21 cellular contexts compared by ENCODE assay signal in the genomic region with DNA sequence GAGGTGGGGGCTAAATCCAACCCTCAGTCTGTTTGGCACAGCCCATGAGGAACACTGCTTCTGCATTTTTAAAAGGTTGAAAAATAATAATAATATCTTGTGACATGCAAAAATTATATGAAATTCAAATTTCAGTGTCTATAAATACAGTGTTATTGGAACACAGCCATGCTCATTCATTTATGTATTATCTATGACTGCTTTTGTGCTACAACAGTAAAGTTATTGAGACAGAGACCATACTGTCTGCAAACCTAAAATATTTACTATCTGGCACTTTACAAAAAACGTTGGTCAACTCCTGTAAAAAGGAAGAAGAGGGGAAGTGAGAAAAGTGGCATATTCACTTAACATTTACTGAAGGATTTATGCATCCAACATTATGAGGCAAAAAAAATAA.
"Had no signal": no experiment of that assay in that cellular context is flagged by ENCODE, and none has a peak within 500 bp of the region (broad histone marks: within the 10 kb centered on the region; RNA-seq: fewer than 3 reads in every experiment).

No MANE protein-coding gene starts in this region.

- H3K9me3 Mint-ChIP-seq: activated CD4-positive, alpha-beta T cell treated with anti-CD3 and anti-CD28 coated beads, Interleukin-2, amount 10 ng/mL, durations not matched to agents 7 days and 5 days; activated naive CD4-positive, alpha-beta T cell treated with anti-CD3 and anti-CD28 coated beads, Interleukin-2, amount 50 U/mL, for 24 hours; activated T-cell treated with anti-CD3 and anti-CD28 coated beads, Interleukin-2, amount 50 U/mL, for 4 hours; T-helper 1 cell treated with Interleukin-12 subunit alpha and Interleukin-12 subunit beta and Interleukin-4 antibody, amounts not matched to agents 30 μg/mL and 1 μg/mL, for 36 hours had no signal

- FAIRE-seq: bronchial epithelial cell, endothelial cell of umbilical vein, islet of Langerhans had no signal

- DNase-seq: activated CD4-positive, alpha-beta T cell treated with anti-CD3 and anti-CD28 coated beads, Interleukin-2, amount 10 ng/mL, durations not matched to agents 7 days and 5 days; activated CD8-positive, alpha-beta memory T cell treated with anti-CD3 and anti-CD28 coated beads, Interleukin-2, amount 50 U/mL, for 4 hours; activated effector memory CD4-positive, alpha-beta T cell treated with anti-CD3 and anti-CD28 coated beads, Interleukin-2, amount 50 U/mL, for 16 hours; activated T-cell treated with anti-CD3 and anti-CD28 coated beads, Interleukin-2, amount 50 U/mL, for 4 hours; cerebellar nuclear complex; effector CD8-positive, alpha-beta T cell; left cardiac atrium; right cardiac atrium; stimulated activated CD4-positive, alpha-beta T cell treated with anti-CD3 and anti-CD28 coated beads, Interleukin-4, amount 100 ng/mL, for 1 hour; stomach; trophoblast cell had no signal

- H3K4me3 Mint-ChIP-seq: activated CD4-positive, alpha-beta T cell treated with anti-CD3 and anti-CD28 coated beads, Interleukin-2, amount 10 ng/mL, durations not matched to agents 7 days and 5 days; activated naive CD4-positive, alpha-beta T cell treated with anti-CD3 and anti-CD28 coated beads, Interleukin-2, amount 50 U/mL, for 24 hours; activated T-cell treated with anti-CD3 and anti-CD28 coated beads, Interleukin-2, amount 50 U/mL, for 4 hours; T-helper 1 cell treated with Interleukin-12 subunit alpha and Interleukin-12 subunit beta and Interleukin-4 antibody, amounts not matched to agents 30 μg/mL and 1 μg/mL, for 36 hours had no signal

- H3K27me3 Mint-ChIP-seq: activated naive CD4-positive, alpha-beta T cell treated with anti-CD3 and anti-CD28 coated beads, Interleukin-2, amount 50 U/mL, for 24 hours had no signal

- H3K27ac ChIP-seq: ascending aorta, esophagus muscularis mucosa, hepatocyte, stomach had no signal

- H3K9me3 ChIP-seq: ascending aorta, esophagus muscularis mucosa, stomach had no signal

- ATAC-seq: activated CD4-positive, CD25-positive, alpha-beta regulatory T cell treated with anti-CD3 and anti-CD28 coated beads, Interleukin-2, amount 50 U/mL, for 24 hours; activated T-cell treated with anti-CD3 and anti-CD28 coated beads, Interleukin-2, amount 50 U/mL, for 4 hours; left cardiac atrium; right cardiac atrium had no signal

- H3K27me3 ChIP-seq: ascending aorta, esophagus muscularis mucosa, hepatocyte, stomach had no signal

- H3K36me3 ChIP-seq: ascending aorta, esophagus muscularis mucosa, stomach had no signal

- H3K27ac Mint-ChIP-seq: activated CD4-positive, alpha-beta T cell treated with anti-CD3 and anti-CD28 coated beads, Interleukin-2, amount 10 ng/mL, durations not matched to agents 7 days and 5 days; progenitor cell of endocrine pancreas; T-helper 1 cell treated with Interleukin-12 subunit alpha and Interleukin-12 subunit beta and Interleukin-4 antibody, amounts not matched to agents 30 μg/mL and 1 μg/mL, for 36 hours had no signal

- H3K4me3 ChIP-seq: ascending aorta, esophagus muscularis mucosa, hepatocyte, stomach had no signal
